ENCODE assay signal across 1 cellular context in the genomic region with DNA sequence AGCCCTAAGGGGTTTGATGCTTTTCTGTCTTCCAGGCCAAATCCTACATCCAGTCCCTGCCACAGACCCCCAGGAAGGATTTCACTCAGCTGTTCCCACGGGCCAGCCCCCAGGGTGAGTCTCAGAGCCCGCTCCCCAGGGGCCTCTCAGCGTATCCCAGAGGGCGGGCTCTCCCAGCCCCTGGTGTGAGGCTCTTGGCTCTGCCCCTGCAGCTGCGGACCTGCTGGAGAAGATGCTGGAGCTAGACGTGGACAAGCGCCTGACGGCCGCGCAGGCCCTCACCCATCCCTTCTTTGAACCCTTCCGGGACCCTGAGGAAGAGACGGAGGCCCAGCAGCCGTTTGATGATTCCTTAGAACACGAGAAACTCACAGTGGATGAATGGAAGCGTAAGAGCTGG.
TF ChIP-seq lines count a peak whose summit lies in the region.

No MANE protein-coding gene starts in this region.

TF ChIP-seq in HepG2, 621 proteins besides CTCF, POLR2A, EP300 and RAD21:
- 0 out of 2 replicates have a peak, but pooled peaks have one; percentile 28 for TF ChIP-seq RBFOX2 (IDR thresholded peaks at IDR 0.05; ENCODE audit: low read depth, low read length)
- TF ChIP-seq, protein P1, sequence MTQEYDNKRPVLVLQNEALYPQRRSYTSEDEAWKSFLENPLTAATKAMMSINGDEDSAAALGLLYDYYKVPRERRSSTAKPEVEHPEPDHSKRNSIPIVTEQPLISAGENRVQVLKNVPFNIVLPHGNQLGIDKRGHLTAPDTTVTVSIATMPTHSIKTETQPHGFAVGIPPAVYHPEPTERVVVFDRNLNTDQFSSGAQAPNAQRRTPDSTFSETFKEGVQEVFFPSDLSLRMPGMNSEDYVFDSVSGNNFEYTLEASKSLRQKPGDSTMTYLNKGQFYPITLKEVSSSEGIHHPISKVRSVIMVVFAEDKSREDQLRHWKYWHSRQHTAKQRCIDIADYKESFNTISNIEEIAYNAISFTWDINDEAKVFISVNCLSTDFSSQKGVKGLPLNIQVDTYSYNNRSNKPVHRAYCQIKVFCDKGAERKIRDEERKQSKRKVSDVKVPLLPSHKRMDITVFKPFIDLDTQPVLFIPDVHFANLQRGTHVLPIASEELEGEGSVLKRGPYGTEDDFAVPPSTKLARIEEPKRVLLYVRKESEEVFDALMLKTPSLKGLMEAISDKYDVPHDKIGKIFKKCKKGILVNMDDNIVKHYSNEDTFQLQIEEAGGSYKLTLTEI (CRISPR knock-in tag; conservative IDR thresholded peaks at IDR 0.05): no peak
- TF ChIP-seq SMAD1 (CRISPR knock-in tag; IDR thresholded peaks at IDR 0.05; ENCODE audit: borderline replicate concordance, low read depth): no peak
